10 cellular contexts compared by ENCODE assay signal in the genomic region with DNA sequence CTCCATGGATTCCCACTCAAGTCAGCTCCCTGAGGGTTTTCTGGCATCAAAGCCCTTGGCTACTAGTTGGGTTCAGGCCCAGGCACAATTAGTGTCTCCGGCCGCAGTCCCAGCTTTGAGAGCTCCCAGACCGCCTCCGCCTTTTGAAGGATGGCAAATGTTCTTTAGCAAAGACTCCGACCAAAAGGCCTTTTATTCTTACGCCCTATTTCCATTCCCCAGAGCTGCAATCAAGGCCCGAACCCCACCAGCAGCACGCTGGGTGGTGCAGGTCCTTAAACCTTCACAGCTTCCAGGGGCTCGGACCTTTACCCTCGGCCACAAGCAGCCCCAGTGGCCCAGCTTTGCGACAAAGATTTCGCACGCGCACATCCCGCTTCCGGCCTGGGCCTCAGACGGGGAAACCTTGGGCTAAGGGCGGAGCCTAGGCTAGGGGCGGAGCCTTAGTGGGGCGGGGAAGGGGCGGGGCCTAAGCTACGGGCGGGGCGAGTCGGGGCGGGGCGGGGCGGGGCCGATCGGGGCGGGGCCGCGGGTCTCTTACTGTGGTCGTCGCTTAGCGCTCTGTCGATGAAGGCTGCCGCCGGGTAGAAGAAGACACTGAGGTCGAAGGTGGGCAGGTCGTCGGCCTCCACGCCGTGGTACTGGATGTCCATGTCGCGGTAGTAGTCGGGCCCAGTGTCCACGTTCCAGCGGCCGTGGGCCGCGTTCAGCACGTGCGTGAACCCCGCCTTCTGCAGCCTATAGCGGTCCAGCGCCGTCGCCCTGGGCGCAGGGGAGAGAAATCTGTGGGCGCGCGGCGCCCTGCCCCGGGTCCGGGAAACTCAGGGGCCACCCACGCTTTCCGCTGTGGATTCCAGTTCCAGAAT.
DNase-seq lines count a peak whose midpoint lies in the region; ATAC-seq and TF ChIP-seq lines count a peak whose summit lies in the region.
"Had no signal": no experiment of that assay in that cellular context is flagged by ENCODE, and none has a peak within 500 bp of the region (broad histone marks: within the 10 kb centered on the region; RNA-seq: fewer than 3 reads in every experiment).

No MANE protein-coding gene starts in this region.

- no peaks in the 10 kb centered on the region for H3K9me3 ChIP-seq in SK-N-SH
- no peaks in the 10 kb centered on the region for H3K9me3 ChIP-seq in mucosa of descending colon
- H3K9me3 ChIP-seq in PC-9 (ENCODE audit: insufficient read depth, low read depth), result no peaks in the 10 kb centered on the region

- H3F3A ChIP-seq in SK-N-SH (replicated peaks; ENCODE audit: insufficient read depth) (no peaks in the 10 kb centered on the region), PC-9 (ENCODE audit: insufficient read depth, low read depth) (no peaks in the 10 kb centered on the region)

- CTCF ChIA-PET in SK-N-SH (lab: Yijun Ruan, JAX) (interaction anchor here (0.6 to 1.4 kb wide), 4 partner anchors 14 to 913 kb away, joined by 3 to 4 read pairs (median 3); no protein-coding TSS in a partner anchor), PC-9 (lab: Charles Lee) (interaction anchor here (0.6 kb wide), 1 partner anchor 1256 kb away, joined by 11 read pairs; no protein-coding TSS in a partner anchor)

- peak overlapping the region; percentile 64 to 77 for H3K27ac Mint-ChIP-seq in stimulated activated naive CD8-positive, alpha-beta T cell treated with anti-CD3 and anti-CD28 coated beads, Interleukin-15, amount 100 ng/mL, for 72 hours

- DNase-seq in SK-N-SH (peak; percentile 60), mucosa of descending colon (peak in 1 of 3 donors; percentile 22), PC-9 (no peak), cerebellar cortex (ENCODE audit: low spot score) (no peak)
- peak; percentile 36 for DNase-seq in activated T-helper 9 cell treated with anti-CD3 and anti-CD28 coated beads, Interleukin-2, amount 50 U/mL, for 16 hours (ENCODE audit: low read depth)
- peak; percentile 24 to 41 for DNase-seq in stimulated activated naive CD8-positive, alpha-beta T cell treated with anti-CD3 and anti-CD28 coated beads, Interleukin-15, amount 100 ng/mL, for 72 hours
- DNase-seq: hippocampal formation had no signal

- H3K4me1 ChIP-seq in SK-N-SH (ENCODE audit: control insufficient read depth in 1 of 2, insufficient read depth in 2 of 2, low read depth in 1 of 2, low read length in 1 of 2) (peaks cover 0 to 8% of the 10 kb centered on the region in 2 experiments; a peak in 2 of 4 replicates), mucosa of descending colon (ENCODE audit: low read depth) (no peaks in the 10 kb centered on the region), PC-9 (replicated peaks; ENCODE audit: insufficient read depth) (no peaks in the 10 kb centered on the region)

- H4K20me1 ChIP-seq in SK-N-SH (ENCODE audit: insufficient read depth) (no peaks in the 10 kb centered on the region), PC-9 (ENCODE audit: insufficient read depth) (no peaks in the 10 kb centered on the region)

- 94% methylated on average over 62 of the region's 68 CpGs for WGBS in SK-N-SH (ENCODE audit: low lambda C conversion rate)

- no peak overlapping the region for H2AFZ ChIP-seq in SK-N-SH (ENCODE audit: low read depth)
- no peak overlapping the region for H2AFZ ChIP-seq in PC-9

- TF ChIP-seq CTCF in SK-N-SH (IDR thresholded peaks at IDR 0.05), result no peak
- no peak for TF ChIP-seq CTCF in mucosa of descending colon (IDR thresholded peaks at IDR 0.05)
- TF ChIP-seq CTCF in PC-9 (conservative IDR thresholded peaks at IDR 0.05), result no peak

- no peaks in the 10 kb centered on the region for H3K79me2 ChIP-seq in SK-N-SH (ENCODE audit: insufficient read depth)
- no peaks in the 10 kb centered on the region for H3K79me2 ChIP-seq in PC-9 (ENCODE audit: low read depth)

- peaks cover 10% of the 10 kb centered on the region for H3K27me3 Mint-ChIP-seq in stimulated activated naive CD8-positive, alpha-beta T cell treated with anti-CD3 and anti-CD28 coated beads, Interleukin-15, amount 100 ng/mL, for 72 hours

- no peak overlapping the region for H3K9ac ChIP-seq in SK-N-SH

- BruUV-seq in PC-9 (replicated peaks; lab: Mats Ljungman, UMichigan), result no TSS peak

- H3K9me3 Mint-ChIP-seq in stimulated activated naive CD8-positive, alpha-beta T cell treated with anti-CD3 and anti-CD28 coated beads, Interleukin-15, amount 100 ng/mL, for 72 hours, result no peaks in the 10 kb centered on the region

- peak overlapping the region; percentile 66 to 74 for H3K4me3 Mint-ChIP-seq in stimulated activated naive CD8-positive, alpha-beta T cell treated with anti-CD3 and anti-CD28 coated beads, Interleukin-15, amount 100 ng/mL, for 72 hours

- POLR2A ChIA-PET in SK-N-SH (lab: Yijun Ruan, JAX), result no interaction called here
- POLR2A ChIA-PET in PC-9 (lab: Charles Lee; ENCODE audit: unreplicated experiment), result no interaction called here

- H3K27me3 ChIP-seq in SK-N-SH (ENCODE audit: insufficient read depth) (no peaks in the 10 kb centered on the region), PC-9 (ENCODE audit: insufficient read depth, low read depth) (no peaks in the 10 kb centered on the region)

- H3K9me2 ChIP-seq in SK-N-SH (no peaks in the 10 kb centered on the region), PC-9 (ENCODE audit: insufficient read depth) (no peaks in the 10 kb centered on the region)

- no peak for TF ChIP-seq RAD21 in SK-N-SH (IDR thresholded peaks at IDR 0.05; ENCODE audit: low read length)

- intact Hi-C loops in mucosa of descending colon (cut with DNase I, micrococcal nuclease), result no loop called here
- intact Hi-C loops in PC-9 (cut with micrococcal nuclease; ENCODE audit: unreplicated experiment), result no loop called here

- no peak for TF ChIP-seq EP300 in SK-N-SH (IDR thresholded peaks at IDR 0.05; ENCODE audit: borderline replicate concordance in 1 of 2, low read depth in 1 of 2, low read length in 1 of 2)

- peaks cover 49% of the 10 kb centered on the region for H3K4me1 Mint-ChIP-seq in stimulated activated naive CD8-positive, alpha-beta T cell treated with anti-CD3 and anti-CD28 coated beads, Interleukin-15, amount 100 ng/mL, for 72 hours

- ATAC-seq in SK-N-SH treated with all-trans-retinoic acid at 6 μM for 48 hours (no peak), mucosa of descending colon (peak; percentile 56), GM19397 (IDR thresholded peaks at IDR 0.05; ENCODE audit: unreplicated experiment) (no peak)
- peak; percentile 56 for ATAC-seq in stimulated activated naive CD8-positive, alpha-beta T cell treated with anti-CD3 and anti-CD28 coated beads, Interleukin-15, amount 100 ng/mL, for 72 hours

- H3K4me3 ChIP-seq in SK-N-SH (ENCODE audit: low read depth in 2 of 2, low read length in 1 of 2), result no peak overlapping the region
- H3K4me3 ChIP-seq in mucosa of descending colon, result no peak overlapping the region
- no peak overlapping the region for H3K4me3 ChIP-seq in PC-9

- H3K27ac ChIP-seq in SK-N-SH (ENCODE audit: low read depth in 2 of 2, low read length in 1 of 2), result peak overlapping the region; percentile 44 to 68; a peak in 2 of 4 replicates
- no peak overlapping the region for H3K27ac ChIP-seq in PC-9
- H3K27ac ChIP-seq: 22Rv1 had no signal

- no peaks in the 10 kb centered on the region for H3K36me3 ChIP-seq in SK-N-SH (replicated peaks in 1 of 2; ENCODE audit: control insufficient read depth in 1 of 2, insufficient read depth in 2 of 2, low read length in 1 of 2)
- H3K36me3 ChIP-seq in mucosa of descending colon (ENCODE audit: low read depth), result no peaks in the 10 kb centered on the region
- no peaks in the 10 kb centered on the region for H3K36me3 ChIP-seq in PC-9 (ENCODE audit: low read depth)

- H3K4me2 ChIP-seq in SK-N-SH, result no peak overlapping the region
- no peak overlapping the region for H3K4me2 ChIP-seq in PC-9

TF ChIP-seq in SK-N-SH, 30 proteins besides CTCF, POLR2A, EP300 and RAD21 (continues in another document):
- TF ChIP-seq GATA2 (CRISPR knock-in tag; IDR thresholded peaks at IDR 0.05) (no peak), FOXJ3 (CRISPR knock-in tag; IDR thresholded peaks at IDR 0.05) (no peak), EZH2phosphoT487 (IDR thresholded peaks at IDR 0.05; ENCODE audit: borderline replicate concordance, low read depth) (no peak), RFX5 (IDR thresholded peaks at IDR 0.05; ENCODE audit: low read length) (no peak)
- TF ChIP-seq, protein P1, sequence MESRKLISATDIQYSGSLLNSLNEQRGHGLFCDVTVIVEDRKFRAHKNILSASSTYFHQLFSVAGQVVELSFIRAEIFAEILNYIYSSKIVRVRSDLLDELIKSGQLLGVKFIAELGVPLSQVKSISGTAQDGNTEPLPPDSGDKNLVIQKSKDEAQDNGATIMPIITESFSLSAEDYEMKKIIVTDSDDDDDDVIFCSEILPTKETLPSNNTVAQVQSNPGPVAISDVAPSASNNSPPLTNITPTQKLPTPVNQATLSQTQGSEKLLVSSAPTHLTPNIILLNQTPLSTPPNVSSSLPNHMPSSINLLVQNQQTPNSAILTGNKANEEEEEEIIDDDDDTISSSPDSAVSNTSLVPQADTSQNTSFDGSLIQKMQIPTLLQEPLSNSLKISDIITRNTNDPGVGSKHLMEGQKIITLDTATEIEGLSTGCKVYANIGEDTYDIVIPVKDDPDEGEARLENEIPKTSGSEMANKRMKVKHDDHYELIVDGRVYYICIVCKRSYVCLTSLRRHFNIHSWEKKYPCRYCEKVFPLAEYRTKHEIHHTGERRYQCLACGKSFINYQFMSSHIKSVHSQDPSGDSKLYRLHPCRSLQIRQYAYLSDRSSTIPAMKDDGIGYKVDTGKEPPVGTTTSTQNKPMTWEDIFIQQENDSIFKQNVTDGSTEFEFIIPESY (IDR thresholded peaks at IDR 0.05; ENCODE audit: borderline replicate concordance, low read depth), result no peak

TF ChIP-seq in SK-N-SH treated with all-trans-retinoic acid at 6 μM for 48 hours, 23 proteins besides CTCF, POLR2A, EP300 and RAD21:
- no peak for TF ChIP-seq ISL1 (CRISPR knock-in tag; IDR thresholded peaks at IDR 0.05)
- no peak for TF ChIP-seq TCF4 (CRISPR knock-in tag; IDR thresholded peaks at IDR 0.05; ENCODE audit: borderline replicate concordance)
- no peak for TF ChIP-seq TOX (CRISPR knock-in tag; IDR thresholded peaks at IDR 0.05; ENCODE audit: borderline replicate concordance)
- no peak for TF ChIP-seq ZNF70 (CRISPR knock-in tag; IDR thresholded peaks at IDR 0.05)
- TF ChIP-seq, protein P2, sequence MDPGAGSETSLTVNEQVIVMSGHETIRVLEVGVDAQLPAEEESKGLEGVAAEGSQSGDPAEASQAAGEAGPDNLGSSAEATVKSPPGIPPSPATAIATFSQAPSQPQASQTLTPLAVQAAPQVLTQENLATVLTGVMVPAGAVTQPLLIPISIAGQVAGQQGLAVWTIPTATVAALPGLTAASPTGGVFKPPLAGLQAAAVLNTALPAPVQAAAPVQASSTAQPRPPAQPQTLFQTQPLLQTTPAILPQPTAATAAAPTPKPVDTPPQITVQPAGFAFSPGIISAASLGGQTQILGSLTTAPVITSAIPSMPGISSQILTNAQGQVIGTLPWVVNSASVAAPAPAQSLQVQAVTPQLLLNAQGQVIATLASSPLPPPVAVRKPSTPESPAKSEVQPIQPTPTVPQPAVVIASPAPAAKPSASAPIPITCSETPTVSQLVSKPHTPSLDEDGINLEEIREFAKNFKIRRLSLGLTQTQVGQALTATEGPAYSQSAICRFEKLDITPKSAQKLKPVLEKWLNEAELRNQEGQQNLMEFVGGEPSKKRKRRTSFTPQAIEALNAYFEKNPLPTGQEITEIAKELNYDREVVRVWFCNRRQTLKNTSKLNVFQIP (CRISPR knock-in tag; IDR thresholded peaks at IDR 0.05; ENCODE audit: borderline replicate concordance, low read depth), result no peak

Comparison
In these comparisons a context has a peak if more than half of its experiments do, and no peak if none do; other contexts are left out.
1. DNase-seq: peak in SK-N-SH (single experiment), activated T-helper 9 cell treated with anti-CD3 and anti-CD28 coated beads, Interleukin-2, amount 50 U/mL, for 16 hours (single experiment) and stimulated activated naive CD8-positive, alpha-beta T cell treated with anti-CD3 and anti-CD28 coated beads, Interleukin-15, amount 100 ng/mL, for 72 hours (2 of 2); none in PC-9 (0 of 2) and cerebellar cortex (single experiment).
2. ATAC-seq: peak in mucosa of descending colon (single experiment) and stimulated activated naive CD8-positive, alpha-beta T cell treated with anti-CD3 and anti-CD28 coated beads, Interleukin-15, amount 100 ng/mL, for 72 hours (single experiment); none in SK-N-SH treated with all-trans-retinoic acid at 6 μM for 48 hours (single experiment) and GM19397 (single experiment).